ENCODE assay signal across 30 cellular contexts in the genomic region with DNA sequence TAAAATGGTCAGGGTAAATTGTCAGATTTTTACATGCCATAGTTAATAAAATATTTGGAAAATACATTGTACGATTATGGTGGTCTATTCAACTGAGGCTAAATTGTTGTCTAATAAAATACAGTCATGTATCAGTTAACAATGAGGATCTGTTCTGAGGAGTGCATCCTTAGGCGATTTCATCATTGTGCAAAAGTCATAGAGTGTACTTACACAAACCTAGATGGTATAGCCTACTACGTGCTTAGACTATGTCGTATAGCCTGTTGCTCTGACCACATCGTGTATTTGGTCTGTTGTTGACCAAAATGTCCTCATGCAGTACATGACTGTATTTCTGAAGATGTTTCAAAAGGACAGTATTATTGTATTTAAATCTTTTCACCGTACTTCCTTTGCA.
"Had no signal": no experiment of that assay in that cellular context is flagged by ENCODE, and none has a peak within 500 bp of the region (broad histone marks: within the 10 kb centered on the region; RNA-seq: fewer than 3 reads in every experiment).

No MANE protein-coding gene starts in this region.

- ATAC-seq: left colon; left lung; lower lobe of right lung; natural killer cell; right lobe of liver; stimulated activated memory B cell treated with anti-CD40 and anti-IgM and Interleukin-4, amounts not matched to agents 10 μg/mL and 1 μg/mL and 100 μg/mL, for 72 hours; stimulated activated naive CD8-positive, alpha-beta T cell treated with anti-CD3 and anti-CD28 coated beads, Interleukin-15, amount 100 ng/mL, for 72 hours had no signal

- H3K27me3 Mint-ChIP-seq: naive B cell; progenitor cell of endocrine pancreas; stimulated activated memory B cell treated with anti-CD40 and anti-IgM and Interleukin-4, amounts not matched to agents 10 μg/mL and 1 μg/mL and 100 μg/mL, for 72 hours; stimulated activated naive CD8-positive, alpha-beta T cell treated with anti-CD3 and anti-CD28 coated beads, Interleukin-15, amount 100 ng/mL, for 72 hours; type B pancreatic cell had no signal

- H3K4me2 ChIP-seq: neural progenitor cell, smooth muscle cell had no signal

- H3K4me3 Mint-ChIP-seq: immature natural killer cell; mesothelial cell of epicardium; naive B cell; natural killer cell; nephron progenitor cell; neural progenitor cell; stimulated activated memory B cell treated with anti-CD40 and anti-IgM and Interleukin-4, amounts not matched to agents 10 μg/mL and 1 μg/mL and 100 μg/mL, for 72 hours; stimulated activated naive CD8-positive, alpha-beta T cell treated with anti-CD3 and anti-CD28 coated beads, Interleukin-15, amount 100 ng/mL, for 72 hours; type B pancreatic cell had no signal

- H3K27ac ChIP-seq: left lung, lower lobe of right lung, neural progenitor cell, neutrophil, parathyroid adenoma, right atrium auricular region, right lobe of liver, vagina had no signal

- H3K9me3 Mint-ChIP-seq: immature natural killer cell; mesothelial cell of epicardium; naive B cell; natural killer cell; nephron progenitor cell; neural progenitor cell; stimulated activated memory B cell treated with anti-CD40 and anti-IgM and Interleukin-4, amounts not matched to agents 10 μg/mL and 1 μg/mL and 100 μg/mL, for 72 hours; stimulated activated naive CD8-positive, alpha-beta T cell treated with anti-CD3 and anti-CD28 coated beads, Interleukin-15, amount 100 ng/mL, for 72 hours; type B pancreatic cell had no signal

- H3K27me3 ChIP-seq: left lung, neutrophil, right atrium auricular region, right lobe of liver, tibial nerve, vagina had no signal

- H3K36me3 Mint-ChIP-seq: immature natural killer cell, mesothelial cell of epicardium, naive B cell, natural killer cell, neural progenitor cell, type B pancreatic cell had no signal

- H3K4me3 ChIP-seq: left lung, lower lobe of right lung, neural progenitor cell, right atrium auricular region, right lobe of liver, smooth muscle cell, tibial nerve, vagina had no signal

- H2AFZ ChIP-seq: neural progenitor cell, parathyroid adenoma had no signal

- H3K9ac ChIP-seq: neural progenitor cell, parathyroid adenoma had no signal

- H3K36me3 ChIP-seq: left lung, lower lobe of right lung, neural progenitor cell, neutrophil, right atrium auricular region, right lobe of liver, tibial nerve, vagina had no signal

- H3K27ac Mint-ChIP-seq: immature natural killer cell; mesothelial cell of epicardium; nephron progenitor cell; neural progenitor cell; progenitor cell of endocrine pancreas; stimulated activated memory B cell treated with anti-CD40 and anti-IgM and Interleukin-4, amounts not matched to agents 10 μg/mL and 1 μg/mL and 100 μg/mL, for 72 hours; type B pancreatic cell had no signal

- H3K9me3 ChIP-seq: left lung, lower lobe of right lung, neutrophil, right atrium auricular region, right lobe of liver, tibial nerve, vagina had no signal

- DNase-seq: immature natural killer cell; kidney; left colon; left lung; lower lobe of right lung; mesendoderm; naive B cell; natural killer cell; nephron progenitor cell; occipital lobe; right lobe of liver; stimulated activated CD4-positive, alpha-beta T cell treated with anti-CD3 and anti-CD28 coated beads, Interleukin-1b, Interleukin-23, amount 100 ng/mL, for 48 hours; stimulated activated CD4-positive, alpha-beta T cell treated with anti-CD3 and anti-CD28 coated beads, Interleukin-2, amount 100 ng/mL, for 48 hours; stimulated activated CD4-positive, alpha-beta T cell treated with anti-CD3 and anti-CD28 coated beads, Interleukin-4, amount 100 ng/mL, for 4 hours; stimulated activated CD8-positive, alpha-beta memory T cell treated with anti-CD3 and anti-CD28 coated beads, Interleukin-4, amount 100 ng/mL, for 48 hours; stimulated activated naive CD4-positive, alpha-beta T cell treated with Interleukin-2 at 50 U/mL for 16 hours; stimulated activated naive CD8-positive, alpha-beta T cell treated with anti-CD3 and anti-CD28 coated beads, Interleukin-15, amount 100 ng/mL, for 72 hours; substantia nigra had no signal

- FAIRE-seq: islet of Langerhans, kidney had no signal
